Comparison of ENCODE assay signal across 2 cellular contexts in genomic region chr19:58107778-58108545, GRCh38.
TF ChIP-seq lines count a peak whose summit lies in the region.

No MANE protein-coding gene starts in this region.

TF ChIP-seq in GM12878, 131 proteins besides CTCF, POLR2A, EP300 and RAD21:
- TF ChIP-seq ZNF274 (IDR thresholded peaks at IDR 0.05; ENCODE audit: insufficient read depth, insufficient read length) (peak; percentile 79), GATAD2B (conservative IDR thresholded peaks at IDR 0.05; ENCODE audit: low read depth) (no peak)

TF ChIP-seq in SK-N-SH, 30 proteins besides CTCF, POLR2A, EP300 and RAD21:
- TF ChIP-seq RXRA (IDR thresholded peaks at IDR 0.05; ENCODE audit: borderline replicate concordance, low read depth) (no peak), PBX3 (IDR thresholded peaks at IDR 0.05) (no peak), SIN3A (IDR thresholded peaks at IDR 0.05; ENCODE audit: borderline replicate concordance, low read depth, low read length) (no peak), JUND (IDR thresholded peaks at IDR 0.05) (no peak), YY1 (IDR thresholded peaks at IDR 0.05; ENCODE audit: low read depth) (no peak), FOXM1 (IDR thresholded peaks at IDR 0.05; ENCODE audit: low read depth) (no peak), GABPA (IDR thresholded peaks at IDR 0.05; ENCODE audit: low read depth) (no peak), TEAD4 (IDR thresholded peaks at IDR 0.05; ENCODE audit: borderline replicate concordance, insufficient read depth) (no peak), TAF1 (IDR thresholded peaks at IDR 0.05; ENCODE audit: borderline replicate concordance, low read depth, low read length) (no peak), REST (IDR thresholded peaks at IDR 0.05; ENCODE audit: low read depth, low read length) (no peak), MXI1 (IDR thresholded peaks at IDR 0.05; ENCODE audit: low read depth, low read length) (no peak), NFIC (IDR thresholded peaks at IDR 0.05; ENCODE audit: borderline replicate concordance) (no peak), RFX5 (IDR thresholded peaks at IDR 0.05; ENCODE audit: low read length) (no peak)
TF ChIP-seq in SK-N-SH: peak in this region for 0.
